16 cellular contexts compared by ENCODE assay signal in the genomic region with DNA sequence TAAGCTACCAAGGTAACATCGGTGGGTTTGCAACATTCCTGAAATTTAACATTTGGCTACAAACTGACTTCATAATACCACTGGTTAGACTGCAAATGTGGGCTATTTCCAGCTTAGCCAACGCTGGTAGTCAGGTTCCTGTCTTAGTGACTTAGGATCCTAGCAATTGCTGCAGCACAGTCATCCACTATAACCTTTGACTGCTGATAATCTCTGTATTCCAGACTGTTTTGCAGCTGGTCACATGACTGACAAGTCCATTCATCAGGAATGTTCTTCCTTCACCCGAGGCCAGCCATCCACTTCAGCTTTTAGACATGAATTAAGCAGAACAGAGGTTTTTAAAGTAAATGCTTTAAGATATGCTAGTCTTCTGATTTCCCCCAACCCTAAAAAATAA.
DNase-seq lines count a peak whose midpoint lies in the region; ATAC-seq, FAIRE-seq and TF ChIP-seq lines count a peak whose summit lies in the region.
"Had no signal": no experiment of that assay in that cellular context is flagged by ENCODE, and none has a peak within 500 bp of the region (broad histone marks: within the 10 kb centered on the region; RNA-seq: fewer than 3 reads in every experiment).

No MANE protein-coding gene starts in this region.

- H3K27me3 ChIP-seq in endothelial cell of umbilical vein (ENCODE audit: control insufficient read depth in 2 of 2, insufficient read depth in 2 of 2, low read length in 2 of 2): no peaks in the 10 kb centered on the region
- H3K27me3 ChIP-seq in skeletal muscle tissue (ENCODE audit: control insufficient read depth in 3 of 3, insufficient read depth in 3 of 3, low read length in 3 of 3): no peaks in the 10 kb centered on the region
- H3K27me3 ChIP-seq: BLaER1 treated with 17β-estradiol and CSF1 and Interleukin-3, amounts not matched to agents 10 nM and 100 nM; transverse colon had no signal

- no peak for TF ChIP-seq CTCF in endothelial cell of umbilical vein (IDR thresholded peaks at IDR 0.05; ENCODE audit: extremely low read depth in 1 of 2, insufficient read depth in 1 of 2, low read depth in 1 of 2, low read length in 2 of 2)

- H3K9me1 ChIP-seq in endothelial cell of umbilical vein (replicated peaks; ENCODE audit: control insufficient read depth, extremely low read depth, insufficient read depth, low read length): no peaks in the 10 kb centered on the region

- H3K27ac ChIP-seq in endothelial cell of umbilical vein (ENCODE audit: insufficient read depth, low read depth, low read length): peak overlapping the region; percentile 80
- H3K27ac ChIP-seq in skeletal muscle tissue (ENCODE audit: low read depth, low read length): peak overlapping the region; percentile 72
- H3K27ac ChIP-seq: BLaER1 treated with 17β-estradiol and CSF1 and Interleukin-3, amounts not matched to agents 10 nM and 100 nM; transverse colon had no signal

- H3K79me2 ChIP-seq in endothelial cell of umbilical vein (ENCODE audit: control insufficient read depth, insufficient read depth, low read length): no peaks in the 10 kb centered on the region

- no peaks in the 10 kb centered on the region for H4K20me1 ChIP-seq in endothelial cell of umbilical vein (replicated peaks; ENCODE audit: control insufficient read depth, extremely low read depth, insufficient read depth, low read length)
- H4K20me1 ChIP-seq: BLaER1 treated with 17β-estradiol and CSF1 and Interleukin-3, amounts not matched to agents 10 nM and 100 nM had no signal

- POLR2A ChIA-PET in endothelial cell of umbilical vein (lab: Charles Lee): no interaction called here

- H3K4me1 ChIP-seq in endothelial cell of umbilical vein (ENCODE audit: control insufficient read depth, extremely low read depth, insufficient read depth, low read length): peaks cover 39% of the 10 kb centered on the region
- peaks cover 7 to 12% (median 8%) of the 10 kb centered on the region in 3 donors for H3K4me1 ChIP-seq in skeletal muscle tissue (ENCODE audit: control insufficient read depth in 3 of 3, insufficient read depth in 3 of 3, low read length in 3 of 3)
- H3K4me1 ChIP-seq: transverse colon had no signal

- DNase-seq in SK-MEL-5 (ENCODE audit: low read depth, low spot score) (peak; percentile 9), endothelial cell of umbilical vein (ENCODE audit: low read depth, low spot score) (peak; percentile 85), left lobe of liver (ENCODE audit: low spot score) (no peak), kidney tubule cell (ENCODE audit: low spot score) (no peak)
- no peak for DNase-seq in activated CD8-positive, alpha-beta memory T cell treated with anti-CD3 and anti-CD28 coated beads for 24 hours
- DNase-seq: activated naive CD8-positive, alpha-beta T cell treated with anti-CD3 and anti-CD28 coated beads, Interleukin-2, amount 10 ng/mL, durations not matched to agents 7 days and 5 days; Kasumi-1; NCI-H526; posterior cingulate gyrus; T-helper 2 cell; transverse colon had no signal

- H2AFZ ChIP-seq in endothelial cell of umbilical vein (ENCODE audit: low read depth, low read length): peak overlapping the region; percentile 89

- BruUV-seq in endothelial cell of umbilical vein (replicated peaks; lab: Mats Ljungman, UMichigan): no TSS peak

- TF ChIP-seq POLR2A in endothelial cell of umbilical vein (IDR thresholded peaks at IDR 0.05; ENCODE audit: low read depth, low read length): peak; percentile 48

- dilution Hi-C loops in endothelial cell of umbilical vein (cut with MboI; ENCODE audit: extremely low pct_ligation_motif_present, low sequenced_read_pairs): no loop called here

- intact Hi-C loops in endothelial cell of umbilical vein (cut with micrococcal nuclease): loop anchor here (5.0 to 10.0 kb wide), 5 partner anchors 128 to 697 kb away; no protein-coding TSS in a partner anchor

- H3K36me3 ChIP-seq in endothelial cell of umbilical vein (ENCODE audit: control insufficient read depth in 2 of 2, extremely low read depth in 1 of 2, insufficient read depth in 2 of 2, low read length in 2 of 2) (no peaks in the 10 kb centered on the region), skeletal muscle tissue (ENCODE audit: control insufficient read depth in 3 of 3, insufficient read depth in 3 of 3, low read length in 3 of 3) (no peaks in the 10 kb centered on the region)
- H3K36me3 ChIP-seq: BLaER1 treated with 17β-estradiol and CSF1 and Interleukin-3, amounts not matched to agents 10 nM and 100 nM; transverse colon had no signal

- H3K9me3 ChIP-seq in endothelial cell of umbilical vein (replicated peaks; ENCODE audit: control insufficient read depth, insufficient read depth, low read length) (no peaks in the 10 kb centered on the region), skeletal muscle tissue (ENCODE audit: control insufficient read depth in 3 of 3, low read length in 3 of 3) (no peaks in the 10 kb centered on the region)
- H3K9me3 ChIP-seq: transverse colon had no signal

- peak; percentile 77 for FAIRE-seq in endothelial cell of umbilical vein (lab: Jason Lieb, UNC)

- ATAC-seq in left lobe of liver (peak; percentile 25), GM21723 (IDR thresholded peaks at IDR 0.05; ENCODE audit: unreplicated experiment) (no peak), HG02885 (IDR thresholded peaks at IDR 0.05; ENCODE audit: poor library complexity, unreplicated experiment) (no peak)
- ATAC-seq: Panc1 had no signal

- CTCF ChIA-PET in endothelial cell of umbilical vein (lab: Charles Lee): interaction anchor here (0.9 to 1.4 kb wide), 3 partner anchors 15 to 278 kb away, joined by 3 to 4 read pairs (median 4); no protein-coding TSS in a partner anchor

- peak overlapping the region; percentile 20 for H3K4me2 ChIP-seq in endothelial cell of umbilical vein (ENCODE audit: insufficient read depth, low read length)

- H3K9ac ChIP-seq in endothelial cell of umbilical vein (replicated peaks; ENCODE audit: extremely low read depth, insufficient read depth, low read length) (peak overlapping the region; percentile 50), skeletal muscle tissue (ENCODE audit: low read depth in 1 of 3, low read length in 3 of 3) (no peak overlapping the region)
- H3K9ac ChIP-seq: BLaER1 treated with 17β-estradiol and CSF1 and Interleukin-3, amounts not matched to agents 10 nM and 100 nM had no signal

- H3K4me3 ChIP-seq in endothelial cell of umbilical vein (replicated peaks in 1 of 3; ENCODE audit: insufficient read depth in 1 of 3, low read depth in 1 of 3, low read length in 3 of 3) (no peak overlapping the region), skeletal muscle tissue (ENCODE audit: low read length in 3 of 3) (no peak overlapping the region)
- H3K4me3 ChIP-seq: BLaER1 treated with 17β-estradiol and CSF1 and Interleukin-3, amounts not matched to agents 10 nM and 100 nM; transverse colon had no signal

- in situ Hi-C loops in SK-MEL-5 (cut with HindIII; ENCODE audit: low pct_unique_long_range_greater_than_20kb, low sequenced_read_pairs): no loop called here

TF ChIP-seq in endothelial cell of umbilical vein, 7 proteins besides CTCF, POLR2A, EP300 and RAD21:
- TF ChIP-seq FOS (IDR thresholded peaks at IDR 0.05; ENCODE audit: borderline replicate concordance, insufficient read depth, low read length) (peak; percentile 61), POLR2AphosphoS5 (IDR thresholded peaks at IDR 0.05; ENCODE audit: insufficient read depth, low read depth, low read length) (peak; percentile 58), GATA2 (IDR thresholded peaks at IDR 0.05; ENCODE audit: insufficient read depth, insufficient read length, low read depth, low read length) (peak; percentile 55)
- TF ChIP-seq, protein P1, sequence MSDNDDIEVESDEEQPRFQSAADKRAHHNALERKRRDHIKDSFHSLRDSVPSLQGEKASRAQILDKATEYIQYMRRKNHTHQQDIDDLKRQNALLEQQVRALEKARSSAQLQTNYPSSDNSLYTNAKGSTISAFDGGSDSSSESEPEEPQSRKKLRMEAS (IDR thresholded peaks at IDR 0.05; ENCODE audit: insufficient read depth, insufficient read length): no peak
TF ChIP-seq in endothelial cell of umbilical vein: peak in this region for 3.

Comparison
In these comparisons a context has a peak if more than half of its experiments do, and no peak if none do; other contexts are left out.
1. DNase-seq: peak in SK-MEL-5 (single experiment) and endothelial cell of umbilical vein (single experiment); none in left lobe of liver (single experiment), activated CD8-positive, alpha-beta memory T cell treated with anti-CD3 and anti-CD28 coated beads for 24 hours (single experiment) and kidney tubule cell (single experiment).